20 cellular contexts compared by ENCODE assay signal in genomic region chr5:10621837-10622236, GRCh38. TPM values are rescaled to one million over a fixed set of nuclear protein-coding genes. Genes with fewer than 3 reads are reported as not detected.
DNase-seq lines count a peak whose midpoint lies in the region; ATAC-seq and TF ChIP-seq lines count a peak whose summit lies in the region.
"Had no signal": no experiment of that assay in that cellular context is flagged by ENCODE, and none has a peak within 500 bp of the region (broad histone marks: within the 10 kb centered on the region; RNA-seq: fewer than 3 reads in every experiment).

No MANE protein-coding gene starts in this region.

- peak; percentile 36 for ATAC-seq in HG02642 (IDR thresholded peaks at IDR 0.05; ENCODE audit: poor library complexity, unreplicated experiment)
- ATAC-seq in GM21526 (IDR thresholded peaks at IDR 0.05; ENCODE audit: low FRiP score, unreplicated experiment) = no peak
- ATAC-seq: left cardiac atrium had no signal

- POLR2A ChIA-PET in CD8-positive, alpha-beta memory T cell (lab: Charles Lee) = no interaction called here

- H3K27ac ChIP-seq in colonic mucosa = peak overlapping the region; percentile 39
- no peak overlapping the region for H3K27ac ChIP-seq in CD8-positive, alpha-beta memory T cell (ENCODE audit: low read depth, low read length)
- H3K27ac ChIP-seq: parathyroid adenoma, SJCRH30, thoracic aorta had no signal

- H3K27me3 Mint-ChIP-seq in CD8-positive, alpha-beta memory T cell = peaks cover 0 to 3% of the 10 kb centered on the region in 2 donors
- H3K27me3 Mint-ChIP-seq: central memory CD8-positive, alpha-beta T cell had no signal

- H3K9me3 ChIP-seq in colonic mucosa = no peaks in the 10 kb centered on the region
- H3K9me3 ChIP-seq in CD8-positive, alpha-beta memory T cell (ENCODE audit: low read length) = no peaks in the 10 kb centered on the region
- H3K9me3 ChIP-seq: SJCRH30, thoracic aorta had no signal

- no peaks in the 10 kb centered on the region for H3K27me3 ChIP-seq in colonic mucosa
- no peaks in the 10 kb centered on the region for H3K27me3 ChIP-seq in CD8-positive, alpha-beta memory T cell (ENCODE audit: insufficient read depth, low read length, poor library complexity, severe bottlenecking)
- H3K27me3 ChIP-seq: SJCRH30 had no signal

- H3K4me3 Mint-ChIP-seq in CD8-positive, alpha-beta memory T cell = no peak overlapping the region
- H3K4me3 Mint-ChIP-seq: activated T-helper 1 cell treated with anti-CD3 and anti-CD28 coated beads, Interleukin-12 subunit alpha, Interleukin-12 subunit beta, Interleukin-2, Interleukin-4 antibody, amounts not matched to agents 30 ng/mL and 10 ng/mL and 1 ng/mL, durations not matched to agents 14 hours and 24 hours and 36 hours; central memory CD8-positive, alpha-beta T cell had no signal

- H3K4me1 Mint-ChIP-seq in CD8-positive, alpha-beta memory T cell = no peaks in the 10 kb centered on the region
- H3K4me1 Mint-ChIP-seq: central memory CD8-positive, alpha-beta T cell had no signal

- no peak for TF ChIP-seq CTCF in colonic mucosa (IDR thresholded peaks at IDR 0.05)

- peaks cover 0 to 3% (median 2%) of the 10 kb centered on the region in 3 donors for H3K36me3 Mint-ChIP-seq in CD8-positive, alpha-beta memory T cell

- no peak overlapping the region for H3K4me3 ChIP-seq in colonic mucosa
- H3K4me3 ChIP-seq in CD8-positive, alpha-beta memory T cell (ENCODE audit: low read length) = no peak overlapping the region
- H3K4me3 ChIP-seq: SJCRH30, thoracic aorta had no signal

- no peaks in the 10 kb centered on the region for H3K9me3 Mint-ChIP-seq in CD8-positive, alpha-beta memory T cell
- H3K9me3 Mint-ChIP-seq: activated T-helper 1 cell treated with anti-CD3 and anti-CD28 coated beads, Interleukin-12 subunit alpha, Interleukin-12 subunit beta, Interleukin-2, Interleukin-4 antibody, amounts not matched to agents 30 ng/mL and 10 ng/mL and 1 ng/mL, durations not matched to agents 14 hours and 24 hours and 36 hours; central memory CD8-positive, alpha-beta T cell had no signal

- CTCF ChIA-PET in CD8-positive, alpha-beta memory T cell (lab: Charles Lee) = no interaction called here

- H3K27ac Mint-ChIP-seq in CD8-positive, alpha-beta memory T cell = peak overlapping the region in 1 of 8 donors; percentile 17
- H3K27ac Mint-ChIP-seq: activated T-helper 1 cell treated with anti-CD3 and anti-CD28 coated beads, Interleukin-12 subunit alpha, Interleukin-12 subunit beta, Interleukin-2, Interleukin-4 antibody, amounts not matched to agents 30 ng/mL and 10 ng/mL and 1 ng/mL, durations not matched to agents 14 hours and 24 hours and 36 hours had no signal

- no peak overlapping the region for H3K9ac ChIP-seq in colonic mucosa (ENCODE audit: low read depth in 2 of 2, low read length in 2 of 2)
- H3K9ac ChIP-seq: parathyroid adenoma had no signal

- H3K36me3 ChIP-seq in colonic mucosa = no peaks in the 10 kb centered on the region
- H3K36me3 ChIP-seq in CD8-positive, alpha-beta memory T cell (ENCODE audit: insufficient read depth, low read length) = no peaks in the 10 kb centered on the region
- H3K36me3 ChIP-seq: SJCRH30, thoracic aorta had no signal

- no peak for TF ChIP-seq POLR2A in erythroblast (IDR thresholded peaks at IDR 0.05; ENCODE audit: low read length)

- peak; percentile 79 for DNase-seq in CD1c-positive myeloid dendritic cell (ENCODE audit: extremely low spot score)
- DNase-seq in NOMO-1 treated with dmso at 0.1 percent for 144 hours (lab: John Stamatoyannopoulos, UW; ENCODE audit: unreplicated experiment) = peak; percentile 95
- DNase-seq in colonic mucosa = no peak
- DNase-seq in erythroblast (lab: John Stamatoyannopoulos, UW) = no peak
- DNase-seq in CD8-positive, alpha-beta memory T cell = no peak
- DNase-seq in islet precursor cell = no peak
- DNase-seq: activated CD4-positive, alpha-beta T cell treated with anti-CD3 and anti-CD28 coated beads, Interleukin-2, amount 50 U/mL, for 4 hours; foreskin fibroblast; GDM1; left cardiac atrium; NCI-H1417 treated with DMSO at 0.1 percent for 48 hours; stimulated activated CD4-positive, alpha-beta T cell treated with anti-CD3 and anti-CD28 coated beads, Interleukin-4, amount 100 ng/mL, for 24 hours; T1000 had no signal

- peaks cover 4% of the 10 kb centered on the region for H3K4me1 ChIP-seq in colonic mucosa
- H3K4me1 ChIP-seq in CD8-positive, alpha-beta memory T cell (ENCODE audit: insufficient read depth, low read length) = no peaks in the 10 kb centered on the region
- H3K4me1 ChIP-seq: parathyroid adenoma, SJCRH30 had no signal

- intact Hi-C loops in colonic mucosa (cut with DNase I) = no loop called here

RNA-seq across cellular contexts. Expression of gene ANKRD33B, which starts 58.0 kb away (rescaled TPM):
- total RNA-seq in colonic mucosa = under 1 TPM; 0.47 to 0.66 TPM
- total RNA-seq in CD8-positive, alpha-beta memory T cell = 10 to 100 TPM; 29.6 to 32.7 TPM
- 0.06 TPM for polyA plus RNA-seq in CD8-positive, alpha-beta memory T cell

Comparison
In these comparisons a context has a peak if more than half of its experiments do, and no peak if none do; other contexts are left out.
1. DNase-seq: peak in CD1c-positive myeloid dendritic cell (single experiment) and NOMO-1 treated with dmso at 0.1 percent for 144 hours (single experiment); none in colonic mucosa (single experiment), erythroblast (0 of 2), CD8-positive, alpha-beta memory T cell (0 of 5) and islet precursor cell (single experiment).
2. RNA of gene ANKRD33B, which starts 58.0 kb away (total RNA-seq): 29.6 to 32.7 TPM in CD8-positive, alpha-beta memory T cell; 0.47 to 0.66 TPM in colonic mucosa; every median in the first group is over 10 times any median in the second.